In the genomic region with DNA sequence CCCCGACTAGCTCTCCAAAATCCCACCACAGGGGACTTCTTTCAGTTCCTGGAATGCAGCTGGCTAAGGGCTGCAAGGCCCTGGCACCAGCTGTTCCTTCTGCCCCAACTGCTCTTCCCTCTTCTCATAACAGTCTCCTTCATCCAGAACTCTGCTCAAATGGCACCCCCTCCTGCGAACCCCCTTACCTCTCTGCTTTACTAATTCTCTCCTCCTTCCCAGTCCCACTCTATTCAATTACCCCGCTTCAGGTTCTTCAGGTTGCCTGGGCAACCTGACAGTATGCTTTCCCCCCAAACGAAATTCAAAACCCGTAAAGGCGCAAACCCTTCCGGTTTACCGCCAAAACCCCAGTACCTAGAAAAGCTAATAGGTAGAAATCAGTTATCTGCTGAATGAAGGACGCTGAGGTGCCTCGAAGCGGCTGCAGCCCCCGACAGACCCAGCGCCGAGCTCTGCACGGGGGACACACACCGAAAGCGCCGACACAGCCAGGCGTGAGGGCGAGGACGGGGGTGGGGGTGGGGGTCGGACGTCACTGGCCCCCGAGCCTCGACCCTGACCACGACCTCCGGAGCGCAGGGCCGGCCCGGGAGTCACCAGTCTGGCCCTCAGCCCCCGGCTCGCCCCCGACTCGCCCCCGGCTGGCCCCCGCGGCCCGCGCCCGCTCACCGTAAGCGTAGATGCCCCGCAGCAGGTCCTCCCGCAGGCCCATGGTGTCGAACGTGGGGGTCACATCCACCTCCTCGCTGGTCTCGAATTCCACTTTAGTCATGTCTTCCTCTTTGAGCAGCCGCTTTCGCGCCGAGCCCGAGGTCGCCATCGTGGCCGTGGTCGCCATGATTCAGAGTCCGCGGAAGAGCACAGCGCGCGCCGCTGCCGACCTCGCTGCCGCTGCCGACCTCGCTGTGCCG, we compare ENCODE assay signal across 1 cellular context.
TF ChIP-seq lines count a peak whose summit lies in the region.

No MANE protein-coding gene starts in this region.

TF ChIP-seq in H1, 55 proteins besides CTCF, POLR2A, EP300 and RAD21 (continued from another document):
- TF ChIP-seq, protein P1, sequence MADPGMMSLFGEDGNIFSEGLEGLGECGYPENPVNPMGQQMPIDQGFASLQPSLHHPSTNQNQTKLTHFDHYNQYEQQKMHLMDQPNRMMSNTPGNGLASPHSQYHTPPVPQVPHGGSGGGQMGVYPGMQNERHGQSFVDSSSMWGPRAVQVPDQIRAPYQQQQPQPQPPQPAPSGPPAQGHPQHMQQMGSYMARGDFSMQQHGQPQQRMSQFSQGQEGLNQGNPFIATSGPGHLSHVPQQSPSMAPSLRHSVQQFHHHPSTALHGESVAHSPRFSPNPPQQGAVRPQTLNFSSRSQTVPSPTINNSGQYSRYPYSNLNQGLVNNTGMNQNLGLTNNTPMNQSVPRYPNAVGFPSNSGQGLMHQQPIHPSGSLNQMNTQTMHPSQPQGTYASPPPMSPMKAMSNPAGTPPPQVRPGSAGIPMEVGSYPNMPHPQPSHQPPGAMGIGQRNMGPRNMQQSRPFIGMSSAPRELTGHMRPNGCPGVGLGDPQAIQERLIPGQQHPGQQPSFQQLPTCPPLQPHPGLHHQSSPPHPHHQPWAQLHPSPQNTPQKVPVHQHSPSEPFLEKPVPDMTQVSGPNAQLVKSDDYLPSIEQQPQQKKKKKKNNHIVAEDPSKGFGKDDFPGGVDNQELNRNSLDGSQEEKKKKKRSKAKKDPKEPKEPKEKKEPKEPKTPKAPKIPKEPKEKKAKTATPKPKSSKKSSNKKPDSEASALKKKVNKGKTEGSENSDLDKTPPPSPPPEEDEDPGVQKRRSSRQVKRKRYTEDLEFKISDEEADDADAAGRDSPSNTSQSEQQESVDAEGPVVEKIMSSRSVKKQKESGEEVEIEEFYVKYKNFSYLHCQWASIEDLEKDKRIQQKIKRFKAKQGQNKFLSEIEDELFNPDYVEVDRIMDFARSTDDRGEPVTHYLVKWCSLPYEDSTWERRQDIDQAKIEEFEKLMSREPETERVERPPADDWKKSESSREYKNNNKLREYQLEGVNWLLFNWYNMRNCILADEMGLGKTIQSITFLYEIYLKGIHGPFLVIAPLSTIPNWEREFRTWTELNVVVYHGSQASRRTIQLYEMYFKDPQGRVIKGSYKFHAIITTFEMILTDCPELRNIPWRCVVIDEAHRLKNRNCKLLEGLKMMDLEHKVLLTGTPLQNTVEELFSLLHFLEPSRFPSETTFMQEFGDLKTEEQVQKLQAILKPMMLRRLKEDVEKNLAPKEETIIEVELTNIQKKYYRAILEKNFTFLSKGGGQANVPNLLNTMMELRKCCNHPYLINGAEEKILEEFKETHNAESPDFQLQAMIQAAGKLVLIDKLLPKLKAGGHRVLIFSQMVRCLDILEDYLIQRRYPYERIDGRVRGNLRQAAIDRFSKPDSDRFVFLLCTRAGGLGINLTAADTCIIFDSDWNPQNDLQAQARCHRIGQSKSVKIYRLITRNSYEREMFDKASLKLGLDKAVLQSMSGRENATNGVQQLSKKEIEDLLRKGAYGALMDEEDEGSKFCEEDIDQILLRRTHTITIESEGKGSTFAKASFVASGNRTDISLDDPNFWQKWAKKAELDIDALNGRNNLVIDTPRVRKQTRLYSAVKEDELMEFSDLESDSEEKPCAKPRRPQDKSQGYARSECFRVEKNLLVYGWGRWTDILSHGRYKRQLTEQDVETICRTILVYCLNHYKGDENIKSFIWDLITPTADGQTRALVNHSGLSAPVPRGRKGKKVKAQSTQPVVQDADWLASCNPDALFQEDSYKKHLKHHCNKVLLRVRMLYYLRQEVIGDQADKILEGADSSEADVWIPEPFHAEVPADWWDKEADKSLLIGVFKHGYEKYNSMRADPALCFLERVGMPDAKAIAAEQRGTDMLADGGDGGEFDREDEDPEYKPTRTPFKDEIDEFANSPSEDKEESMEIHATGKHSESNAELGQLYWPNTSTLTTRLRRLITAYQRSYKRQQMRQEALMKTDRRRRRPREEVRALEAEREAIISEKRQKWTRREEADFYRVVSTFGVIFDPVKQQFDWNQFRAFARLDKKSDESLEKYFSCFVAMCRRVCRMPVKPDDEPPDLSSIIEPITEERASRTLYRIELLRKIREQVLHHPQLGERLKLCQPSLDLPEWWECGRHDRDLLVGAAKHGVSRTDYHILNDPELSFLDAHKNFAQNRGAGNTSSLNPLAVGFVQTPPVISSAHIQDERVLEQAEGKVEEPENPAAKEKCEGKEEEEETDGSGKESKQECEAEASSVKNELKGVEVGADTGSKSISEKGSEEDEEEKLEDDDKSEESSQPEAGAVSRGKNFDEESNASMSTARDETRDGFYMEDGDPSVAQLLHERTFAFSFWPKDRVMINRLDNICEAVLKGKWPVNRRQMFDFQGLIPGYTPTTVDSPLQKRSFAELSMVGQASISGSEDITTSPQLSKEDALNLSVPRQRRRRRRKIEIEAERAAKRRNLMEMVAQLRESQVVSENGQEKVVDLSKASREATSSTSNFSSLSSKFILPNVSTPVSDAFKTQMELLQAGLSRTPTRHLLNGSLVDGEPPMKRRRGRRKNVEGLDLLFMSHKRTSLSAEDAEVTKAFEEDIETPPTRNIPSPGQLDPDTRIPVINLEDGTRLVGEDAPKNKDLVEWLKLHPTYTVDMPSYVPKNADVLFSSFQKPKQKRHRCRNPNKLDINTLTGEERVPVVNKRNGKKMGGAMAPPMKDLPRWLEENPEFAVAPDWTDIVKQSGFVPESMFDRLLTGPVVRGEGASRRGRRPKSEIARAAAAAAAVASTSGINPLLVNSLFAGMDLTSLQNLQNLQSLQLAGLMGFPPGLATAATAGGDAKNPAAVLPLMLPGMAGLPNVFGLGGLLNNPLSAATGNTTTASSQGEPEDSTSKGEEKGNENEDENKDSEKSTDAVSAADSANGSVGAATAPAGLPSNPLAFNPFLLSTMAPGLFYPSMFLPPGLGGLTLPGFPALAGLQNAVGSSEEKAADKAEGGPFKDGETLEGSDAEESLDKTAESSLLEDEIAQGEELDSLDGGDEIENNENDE (IDR thresholded peaks at IDR 0.05; ENCODE audit: insufficient replicate concordance, low read length) = no peak
- TF ChIP-seq CHD1 (IDR thresholded peaks at IDR 0.05; ENCODE audit: low read depth, low read length) (no peak), KDM5A (IDR thresholded peaks at IDR 0.05; ENCODE audit: low read length) (no peak), POU5F1 (IDR thresholded peaks at IDR 0.05; ENCODE audit: low read depth, low read length) (no peak), MAFK (IDR thresholded peaks at IDR 0.05; ENCODE audit: low read depth, low read length) (no peak), CBX5 (IDR thresholded peaks at IDR 0.05; ENCODE audit: low read depth, low read length) (no peak)
